In the genomic region with DNA sequence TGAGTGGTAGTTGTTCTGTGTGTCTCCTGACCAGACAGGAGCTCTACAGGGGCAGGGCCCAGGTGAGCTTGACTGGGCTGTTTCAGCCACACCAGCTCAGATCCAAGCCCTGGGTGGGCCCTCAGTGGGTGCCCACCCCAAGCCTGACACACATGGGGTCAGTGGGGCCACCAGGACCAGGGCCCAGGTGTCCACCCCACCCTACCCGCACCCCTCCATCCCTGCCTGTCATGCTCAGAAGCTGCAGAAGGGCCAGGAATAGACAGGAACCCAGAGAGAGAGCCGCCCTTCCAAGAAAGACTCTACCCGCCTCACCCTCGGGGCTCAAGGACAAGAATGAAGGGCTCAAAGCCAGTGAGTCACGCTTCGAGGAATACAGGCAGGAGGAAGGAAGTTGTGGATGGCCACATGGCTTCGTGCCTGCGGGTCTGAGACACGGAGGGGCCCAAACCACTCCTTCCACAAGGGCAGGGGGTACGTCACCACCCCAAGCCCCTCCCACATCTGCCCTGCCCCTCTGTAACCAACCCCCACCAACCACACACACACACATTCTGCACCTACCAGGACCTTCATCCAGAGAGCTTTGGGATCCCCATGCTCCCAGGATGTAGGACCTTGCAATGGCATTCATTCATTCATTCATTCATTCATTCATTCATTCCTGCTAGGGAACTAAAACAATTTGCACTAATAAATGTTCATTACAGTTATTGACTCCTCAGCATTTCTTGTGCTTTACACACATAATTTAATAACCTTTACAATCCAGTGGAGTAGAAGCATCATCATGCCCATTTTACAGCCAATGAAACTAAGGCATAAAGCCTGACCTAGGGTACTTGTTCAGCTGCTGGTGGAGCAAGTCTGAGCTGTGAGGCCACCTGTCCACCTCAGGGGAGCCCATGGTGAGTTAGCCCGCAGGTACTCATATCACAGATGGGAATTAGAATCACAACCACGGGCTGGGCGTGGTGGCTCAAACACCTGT, we compare ENCODE assay signal across 1 cellular context.
TF ChIP-seq lines count a peak whose summit lies in the region.

No MANE protein-coding gene starts in this region.

TF ChIP-seq in K562, 482 proteins besides CTCF, POLR2A, EP300 and RAD21 (continued from another document and continues in another):
- TF ChIP-seq, protein P1, sequence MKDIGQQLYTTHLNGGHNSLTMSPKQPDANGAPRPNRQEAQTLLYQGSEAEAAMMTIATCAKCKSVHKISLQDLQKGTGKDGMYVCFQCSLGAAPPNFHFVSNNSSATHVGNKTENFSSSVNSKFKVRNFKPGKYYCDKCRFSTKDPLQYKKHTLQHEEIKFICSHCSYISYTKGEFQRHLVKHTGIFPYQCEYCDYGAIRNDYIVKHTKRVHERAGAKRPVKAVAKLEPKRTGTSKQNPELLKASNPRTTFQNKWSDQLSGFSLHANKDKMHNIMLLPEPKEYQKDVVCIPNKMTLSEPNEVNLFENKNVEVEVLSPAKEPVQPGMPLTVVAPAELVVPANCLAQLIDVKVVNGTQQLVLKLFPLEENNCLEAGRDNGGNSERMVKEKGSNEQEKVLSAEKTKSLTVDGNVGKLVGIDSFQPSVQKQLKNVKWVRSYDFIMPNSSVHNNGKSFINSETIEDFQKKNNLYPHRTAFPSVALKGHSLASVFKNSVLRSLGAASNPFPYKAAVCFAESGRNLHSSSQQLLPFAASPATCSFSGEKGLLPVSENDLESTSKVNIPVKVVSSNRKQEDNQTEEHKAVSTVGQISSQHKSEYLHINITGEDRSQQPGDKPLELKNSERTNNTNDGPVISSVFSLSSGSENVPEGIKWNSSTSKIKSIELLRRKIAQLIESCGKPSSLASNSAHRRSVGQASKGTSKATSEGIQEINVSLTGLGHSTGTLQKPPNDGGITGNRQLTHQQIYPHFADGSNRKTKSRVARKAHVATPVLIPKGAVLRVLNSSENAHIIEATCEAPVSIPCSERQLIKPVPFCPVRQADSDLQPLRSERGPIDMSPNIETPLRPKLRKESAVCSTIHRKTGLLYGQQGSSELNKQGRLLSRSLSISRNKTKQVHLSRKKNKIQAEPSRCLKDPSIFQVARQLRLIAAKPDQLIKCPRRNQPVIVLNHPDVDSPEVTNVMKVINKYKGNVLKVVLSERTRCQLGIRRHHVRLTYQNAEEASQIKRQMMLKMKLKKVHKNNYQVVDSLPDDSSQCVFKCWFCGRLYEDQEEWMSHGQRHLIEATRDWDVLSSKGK (CRISPR knock-in tag; IDR thresholded peaks at IDR 0.05): no peak
- TF ChIP-seq PHF21A (IDR thresholded peaks at IDR 0.05; ENCODE audit: borderline replicate concordance, low read depth) (no peak), NCOA2 (IDR thresholded peaks at IDR 0.05; ENCODE audit: partially characterized antibody in 2 of 2) (no peak), XRCC4 (IDR thresholded peaks at IDR 0.05; ENCODE audit: extremely low read depth, insufficient read depth, insufficient read length) (no peak), ZNF507 (tag; conservative IDR thresholded peaks at IDR 0.05) (no peak), CEBPG (CRISPR knock-in tag; IDR thresholded peaks at IDR 0.05) (no peak), CEBPG (tag; conservative IDR thresholded peaks at IDR 0.05 in 1 of 2, IDR thresholded peaks at IDR 0.05 in 1 of 2) (no peak), GATA2 (CRISPR knock-in tag; IDR thresholded peaks at IDR 0.05) (no peak), ATF7 (IDR thresholded peaks at IDR 0.05) (0 out of 2 replicates have a peak, but pooled peaks have one; percentile 13), WHSC1 (IDR thresholded peaks at IDR 0.05; ENCODE audit: low read length) (no peak), XRCC3 (IDR thresholded peaks at IDR 0.05) (no peak), ZFP1 (CRISPR knock-in tag; IDR thresholded peaks at IDR 0.05) (no peak), SPI1 (IDR thresholded peaks at IDR 0.05; ENCODE audit: borderline replicate concordance, low read depth, low read length) (peak; percentile 71; the same call in 1 of the 2 replicates), ADNP (tag; IDR thresholded peaks at IDR 0.05) (peak; percentile 77), RBM22 (IDR thresholded peaks at IDR 0.05; ENCODE audit: low read depth, low read length, poor library complexity, severe bottlenecking) (no peak), ARNT (IDR thresholded peaks at IDR 0.05) (no peak), ZNF324 (CRISPR knock-in tag; IDR thresholded peaks at IDR 0.05) (no peak), RB1 (IDR thresholded peaks at IDR 0.05; ENCODE audit: low read depth) (no peak), ZNF76 (CRISPR knock-in tag; IDR thresholded peaks at IDR 0.05; ENCODE audit: borderline replicate concordance) (no peak), CHD4 (IDR thresholded peaks at IDR 0.05; ENCODE audit: insufficient read depth, insufficient replicate concordance, low read depth, low read length, poor library complexity, severe bottlenecking) (peak; percentile 87), RBM17 (IDR thresholded peaks at IDR 0.05; ENCODE audit: borderline replicate concordance, low read depth, low read length) (no peak), MCM2 (IDR thresholded peaks at IDR 0.05; ENCODE audit: low read depth) (no peak), HEY1 (CRISPR knock-in tag; IDR thresholded peaks at IDR 0.05; ENCODE audit: borderline replicate concordance) (no peak), CBFA2T2 (conservative IDR thresholded peaks at IDR 0.05) (no peak), MAFF (IDR thresholded peaks at IDR 0.05; ENCODE audit: low read length) (peak; percentile 18; the same call in 1 of the 2 replicates), LARP7 (IDR thresholded peaks at IDR 0.05) (no peak), TAF1 (IDR thresholded peaks at IDR 0.05; ENCODE audit: control insufficient read depth, extremely low read depth, insufficient read depth, low read length, severe bottlenecking) (peak; percentile 32), HDAC3 (IDR thresholded peaks at IDR 0.05; ENCODE audit: borderline replicate concordance, partially characterized antibody) (no peak)
- TF ChIP-seq, protein P2, sequence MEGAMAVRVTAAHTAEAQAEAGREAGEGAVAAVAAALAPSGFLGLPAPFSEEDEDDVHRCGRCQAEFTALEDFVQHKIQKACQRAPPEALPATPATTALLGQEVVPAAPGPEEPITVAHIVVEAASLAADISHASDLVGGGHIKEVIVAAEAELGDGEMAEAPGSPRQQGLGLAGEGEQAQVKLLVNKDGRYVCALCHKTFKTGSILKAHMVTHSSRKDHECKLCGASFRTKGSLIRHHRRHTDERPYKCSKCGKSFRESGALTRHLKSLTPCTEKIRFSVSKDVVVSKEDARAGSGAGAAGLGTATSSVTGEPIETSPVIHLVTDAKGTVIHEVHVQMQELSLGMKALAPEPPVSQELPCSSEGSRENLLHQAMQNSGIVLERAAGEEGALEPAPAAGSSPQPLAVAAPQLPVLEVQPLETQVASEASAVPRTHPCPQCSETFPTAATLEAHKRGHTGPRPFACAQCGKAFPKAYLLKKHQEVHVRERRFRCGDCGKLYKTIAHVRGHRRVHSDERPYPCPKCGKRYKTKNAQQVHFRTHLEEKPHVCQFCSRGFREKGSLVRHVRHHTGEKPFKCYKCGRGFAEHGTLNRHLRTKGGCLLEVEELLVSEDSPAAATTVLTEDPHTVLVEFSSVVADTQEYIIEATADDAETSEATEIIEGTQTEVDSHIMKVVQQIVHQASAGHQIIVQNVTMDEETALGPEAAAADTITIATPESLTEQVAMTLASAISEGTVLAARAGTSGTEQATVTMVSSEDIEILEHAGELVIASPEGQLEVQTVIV (CRISPR knock-in tag; IDR thresholded peaks at IDR 0.05; ENCODE audit: borderline replicate concordance): no peak
- TF ChIP-seq, protein P3, sequence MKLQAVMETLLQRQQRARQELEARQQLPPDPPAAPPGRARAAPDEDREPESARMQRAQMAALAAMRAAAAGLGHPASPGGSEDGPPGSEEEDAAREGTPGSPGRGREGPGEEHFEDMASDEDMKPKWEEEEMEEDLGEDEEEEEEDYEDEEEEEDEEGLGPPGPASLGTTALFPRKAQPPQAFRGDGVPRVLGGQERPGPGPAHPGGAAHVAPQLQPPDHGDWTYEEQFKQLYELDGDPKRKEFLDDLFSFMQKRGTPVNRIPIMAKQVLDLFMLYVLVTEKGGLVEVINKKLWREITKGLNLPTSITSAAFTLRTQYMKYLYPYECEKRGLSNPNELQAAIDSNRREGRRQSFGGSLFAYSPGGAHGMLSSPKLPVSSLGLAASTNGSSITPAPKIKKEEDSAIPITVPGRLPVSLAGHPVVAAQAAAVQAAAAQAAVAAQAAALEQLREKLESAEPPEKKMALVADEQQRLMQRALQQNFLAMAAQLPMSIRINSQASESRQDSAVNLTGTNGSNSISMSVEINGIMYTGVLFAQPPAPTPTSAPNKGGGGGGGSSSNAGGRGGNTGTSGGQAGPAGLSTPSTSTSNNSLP (IDR thresholded peaks at IDR 0.05; ENCODE audit: borderline replicate concordance, low read depth, low read length): no peak
- TF ChIP-seq, protein P4, sequence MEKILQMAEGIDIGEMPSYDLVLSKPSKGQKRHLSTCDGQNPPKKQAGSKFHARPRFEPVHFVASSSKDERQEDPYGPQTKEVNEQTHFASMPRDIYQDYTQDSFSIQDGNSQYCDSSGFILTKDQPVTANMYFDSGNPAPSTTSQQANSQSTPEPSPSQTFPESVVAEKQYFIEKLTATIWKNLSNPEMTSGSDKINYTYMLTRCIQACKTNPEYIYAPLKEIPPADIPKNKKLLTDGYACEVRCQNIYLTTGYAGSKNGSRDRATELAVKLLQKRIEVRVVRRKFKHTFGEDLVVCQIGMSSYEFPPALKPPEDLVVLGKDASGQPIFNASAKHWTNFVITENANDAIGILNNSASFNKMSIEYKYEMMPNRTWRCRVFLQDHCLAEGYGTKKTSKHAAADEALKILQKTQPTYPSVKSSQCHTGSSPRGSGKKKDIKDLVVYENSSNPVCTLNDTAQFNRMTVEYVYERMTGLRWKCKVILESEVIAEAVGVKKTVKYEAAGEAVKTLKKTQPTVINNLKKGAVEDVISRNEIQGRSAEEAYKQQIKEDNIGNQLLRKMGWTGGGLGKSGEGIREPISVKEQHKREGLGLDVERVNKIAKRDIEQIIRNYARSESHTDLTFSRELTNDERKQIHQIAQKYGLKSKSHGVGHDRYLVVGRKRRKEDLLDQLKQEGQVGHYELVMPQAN (IDR thresholded peaks at IDR 0.05; ENCODE audit: borderline replicate concordance): peak; percentile 21; the same call in 1 of the 2 replicates
- TF ChIP-seq, protein P5, sequence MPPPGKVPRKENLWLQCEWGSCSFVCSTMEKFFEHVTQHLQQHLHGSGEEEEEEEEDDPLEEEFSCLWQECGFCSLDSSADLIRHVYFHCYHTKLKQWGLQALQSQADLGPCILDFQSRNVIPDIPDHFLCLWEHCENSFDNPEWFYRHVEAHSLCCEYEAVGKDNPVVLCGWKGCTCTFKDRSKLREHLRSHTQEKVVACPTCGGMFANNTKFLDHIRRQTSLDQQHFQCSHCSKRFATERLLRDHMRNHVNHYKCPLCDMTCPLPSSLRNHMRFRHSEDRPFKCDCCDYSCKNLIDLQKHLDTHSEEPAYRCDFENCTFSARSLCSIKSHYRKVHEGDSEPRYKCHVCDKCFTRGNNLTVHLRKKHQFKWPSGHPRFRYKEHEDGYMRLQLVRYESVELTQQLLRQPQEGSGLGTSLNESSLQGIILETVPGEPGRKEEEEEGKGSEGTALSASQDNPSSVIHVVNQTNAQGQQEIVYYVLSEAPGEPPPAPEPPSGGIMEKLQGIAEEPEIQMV (tag; conservative IDR thresholded peaks at IDR 0.05; ENCODE audit: low read depth): no peak
- TF ChIP-seq, protein P6, sequence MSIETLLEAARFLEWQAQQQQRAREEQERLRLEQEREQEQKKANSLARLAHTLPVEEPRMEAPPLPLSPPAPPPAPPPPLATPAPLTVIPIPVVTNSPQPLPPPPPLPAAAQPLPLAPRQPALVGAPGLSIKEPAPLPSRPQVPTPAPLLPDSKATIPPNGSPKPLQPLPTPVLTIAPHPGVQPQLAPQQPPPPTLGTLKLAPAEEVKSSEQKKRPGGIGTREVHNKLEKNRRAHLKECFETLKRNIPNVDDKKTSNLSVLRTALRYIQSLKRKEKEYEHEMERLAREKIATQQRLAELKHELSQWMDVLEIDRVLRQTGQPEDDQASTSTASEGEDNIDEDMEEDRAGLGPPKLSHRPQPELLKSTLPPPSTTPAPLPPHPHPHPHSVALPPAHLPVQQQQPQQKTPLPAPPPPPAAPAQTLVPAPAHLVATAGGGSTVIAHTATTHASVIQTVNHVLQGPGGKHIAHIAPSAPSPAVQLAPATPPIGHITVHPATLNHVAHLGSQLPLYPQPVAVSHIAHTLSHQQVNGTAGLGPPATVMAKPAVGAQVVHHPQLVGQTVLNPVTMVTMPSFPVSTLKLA (conservative IDR thresholded peaks at IDR 0.05): peak; percentile 61 to 77; a peak in 3 of 4 replicates
- TF ChIP-seq, protein P7, sequence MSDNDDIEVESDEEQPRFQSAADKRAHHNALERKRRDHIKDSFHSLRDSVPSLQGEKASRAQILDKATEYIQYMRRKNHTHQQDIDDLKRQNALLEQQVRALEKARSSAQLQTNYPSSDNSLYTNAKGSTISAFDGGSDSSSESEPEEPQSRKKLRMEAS (CRISPR knock-in tag; IDR thresholded peaks at IDR 0.05): peak; percentile 91
- TF ChIP-seq, protein P8, sequence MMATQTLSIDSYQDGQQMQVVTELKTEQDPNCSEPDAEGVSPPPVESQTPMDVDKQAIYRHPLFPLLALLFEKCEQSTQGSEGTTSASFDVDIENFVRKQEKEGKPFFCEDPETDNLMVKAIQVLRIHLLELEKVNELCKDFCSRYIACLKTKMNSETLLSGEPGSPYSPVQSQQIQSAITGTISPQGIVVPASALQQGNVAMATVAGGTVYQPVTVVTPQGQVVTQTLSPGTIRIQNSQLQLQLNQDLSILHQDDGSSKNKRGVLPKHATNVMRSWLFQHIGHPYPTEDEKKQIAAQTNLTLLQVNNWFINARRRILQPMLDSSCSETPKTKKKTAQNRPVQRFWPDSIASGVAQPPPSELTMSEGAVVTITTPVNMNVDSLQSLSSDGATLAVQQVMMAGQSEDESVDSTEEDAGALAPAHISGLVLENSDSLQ (IDR thresholded peaks at IDR 0.05): no peak
- TF ChIP-seq, protein P9, sequence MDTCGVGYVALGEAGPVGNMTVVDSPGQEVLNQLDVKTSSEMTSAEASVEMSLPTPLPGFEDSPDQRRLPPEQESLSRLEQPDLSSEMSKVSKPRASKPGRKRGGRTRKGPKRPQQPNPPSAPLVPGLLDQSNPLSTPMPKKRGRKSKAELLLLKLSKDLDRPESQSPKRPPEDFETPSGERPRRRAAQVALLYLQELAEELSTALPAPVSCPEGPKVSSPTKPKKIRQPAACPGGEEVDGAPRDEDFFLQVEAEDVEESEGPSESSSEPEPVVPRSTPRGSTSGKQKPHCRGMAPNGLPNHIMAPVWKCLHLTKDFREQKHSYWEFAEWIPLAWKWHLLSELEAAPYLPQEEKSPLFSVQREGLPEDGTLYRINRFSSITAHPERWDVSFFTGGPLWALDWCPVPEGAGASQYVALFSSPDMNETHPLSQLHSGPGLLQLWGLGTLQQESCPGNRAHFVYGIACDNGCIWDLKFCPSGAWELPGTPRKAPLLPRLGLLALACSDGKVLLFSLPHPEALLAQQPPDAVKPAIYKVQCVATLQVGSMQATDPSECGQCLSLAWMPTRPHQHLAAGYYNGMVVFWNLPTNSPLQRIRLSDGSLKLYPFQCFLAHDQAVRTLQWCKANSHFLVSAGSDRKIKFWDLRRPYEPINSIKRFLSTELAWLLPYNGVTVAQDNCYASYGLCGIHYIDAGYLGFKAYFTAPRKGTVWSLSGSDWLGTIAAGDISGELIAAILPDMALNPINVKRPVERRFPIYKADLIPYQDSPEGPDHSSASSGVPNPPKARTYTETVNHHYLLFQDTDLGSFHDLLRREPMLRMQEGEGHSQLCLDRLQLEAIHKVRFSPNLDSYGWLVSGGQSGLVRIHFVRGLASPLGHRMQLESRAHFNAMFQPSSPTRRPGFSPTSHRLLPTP (IDR thresholded peaks at IDR 0.05; ENCODE audit: borderline replicate concordance, extremely low read depth, insufficient read length): no peak
